Comparison of ENCODE assay signal across 23 cellular contexts in genomic region chr3:17590465-17590864, GRCh38.
DNase-seq lines count a peak whose midpoint lies in the region; ATAC-seq and TF ChIP-seq lines count a peak whose summit lies in the region.
"Had no signal": no experiment of that assay in that cellular context is flagged by ENCODE, and none has a peak within 500 bp of the region (broad histone marks: within the 10 kb centered on the region; RNA-seq: fewer than 3 reads in every experiment).

No MANE protein-coding gene starts in this region.

- no peak overlapping the region for H3K27ac ChIP-seq in HEK293 (ENCODE audit: extremely low read depth, low read depth, low read length)
- H3K27ac ChIP-seq in endodermal cell (ENCODE audit: low read depth, low read length): no peak overlapping the region
- H3K27ac ChIP-seq: BLaER1 had no signal

- peaks cover 4% of the 10 kb centered on the region for H3K4me1 Mint-ChIP-seq in endodermal cell
- H3K4me1 Mint-ChIP-seq in stimulated activated naive B cell treated with anti-CD40 and anti-IgM and Interleukin-4, amounts not matched to agents 10 μg/mL and 1 μg/mL and 100 μg/mL, for 72 hours: peaks cover 9 to 26% of the 10 kb centered on the region in 2 donors

- TF ChIP-seq CTCF in HEK293 (tag by site-specific recombination; IDR thresholded peaks at IDR 0.05) (no peak), endodermal cell (conservative IDR thresholded peaks at IDR 0.05) (no peak)

- ATAC-seq in stimulated activated naive B cell treated with anti-CD40 and anti-IgM and Interleukin-4, amounts not matched to agents 10 μg/mL and 1 μg/mL and 100 μg/mL, for 72 hours (replicated peaks): no peak
- ATAC-seq in HG03045 (IDR thresholded peaks at IDR 0.05; ENCODE audit: unreplicated experiment): no peak
- ATAC-seq: GM12878 had no signal

- H3K9me3 ChIP-seq in HEK293 (ENCODE audit: control insufficient read depth, insufficient read depth, low read depth, low read length) (no peaks in the 10 kb centered on the region), endodermal cell (ENCODE audit: control insufficient read depth, low read length) (peaks cover 27% of the 10 kb centered on the region)
- H3K9me3 ChIP-seq: BE2C had no signal

- H3K36me3 ChIP-seq in HEK293 (ENCODE audit: control insufficient read depth in 2 of 2, insufficient read depth in 1 of 2, low read length in 2 of 2): no peaks in the 10 kb centered on the region
- H3K36me3 ChIP-seq in endodermal cell (ENCODE audit: control insufficient read depth, insufficient read depth, low read length): no peaks in the 10 kb centered on the region
- H3K36me3 ChIP-seq: BE2C had no signal

- CTCF ChIA-PET in HEK293 (lab: Yijun Ruan, JAX): no interaction called here

- H3K27me3 Mint-ChIP-seq in endodermal cell (ENCODE audit: insufficient read depth): no peaks in the 10 kb centered on the region
- H3K27me3 Mint-ChIP-seq in stimulated activated naive B cell treated with anti-CD40 and anti-IgM and Interleukin-4, amounts not matched to agents 10 μg/mL and 1 μg/mL and 100 μg/mL, for 72 hours: no peaks in the 10 kb centered on the region
- H3K27me3 Mint-ChIP-seq: CD4-positive, alpha-beta memory T cell; CD4-positive, CD25-positive, alpha-beta regulatory T cell; CD8-positive, alpha-beta memory T cell had no signal

- no peak overlapping the region for H3K4me3 ChIP-seq in HEK293 (ENCODE audit: low read depth, low read length)
- H3K4me3 ChIP-seq in endodermal cell (ENCODE audit: low read length): peak overlapping the region; percentile 14
- H3K4me3 ChIP-seq: BLaER1, GM12878 had no signal

- DNase-seq in endodermal cell (no peak), NCI-H1694 (lab: John Stamatoyannopoulos, UW) (no peak)
- DNase-seq in stimulated activated naive B cell treated with anti-CD40 and anti-IgM and Interleukin-4, amounts not matched to agents 10 μg/mL and 1 μg/mL and 100 μg/mL, for 72 hours: no peak
- DNase-seq: 8988T; ACHN; BE2C; C1 segment of cervical spinal cord; CD4-positive, alpha-beta memory T cell; CD4-positive, CD25-positive, alpha-beta regulatory T cell; CD8-positive, alpha-beta memory T cell; COR-L47; DMS 273 treated with DMSO at 0.1 percent for 48 hours; DMS153; DMS53; DMS79; DND-41; EL; GDM1 had no signal

- peaks cover 35% of the 10 kb centered on the region for H3K36me3 Mint-ChIP-seq in endodermal cell (ENCODE audit: low read depth)
- H3K36me3 Mint-ChIP-seq in stimulated activated naive B cell treated with anti-CD40 and anti-IgM and Interleukin-4, amounts not matched to agents 10 μg/mL and 1 μg/mL and 100 μg/mL, for 72 hours: peaks cover 37 to 57% of the 10 kb centered on the region in 2 donors

- no peak overlapping the region for H3K27ac Mint-ChIP-seq in endodermal cell
- peak overlapping the region; percentile 22 for H3K27ac Mint-ChIP-seq in stimulated activated naive B cell treated with anti-CD40 and anti-IgM and Interleukin-4, amounts not matched to agents 10 μg/mL and 1 μg/mL and 100 μg/mL, for 72 hours
- H3K27ac Mint-ChIP-seq: CD14-positive monocyte; CD4-positive, alpha-beta memory T cell; CD4-positive, CD25-positive, alpha-beta regulatory T cell; CD8-positive, alpha-beta memory T cell had no signal

- no peaks in the 10 kb centered on the region for H3K4me1 ChIP-seq in HEK293 (ENCODE audit: control insufficient read depth, insufficient read depth, low read length)
- no peaks in the 10 kb centered on the region for H3K4me1 ChIP-seq in endodermal cell (ENCODE audit: control insufficient read depth, insufficient read depth, low read length)
- H3K4me1 ChIP-seq: BE2C, BLaER1 had no signal

- peaks cover 28% of the 10 kb centered on the region for H3K9me3 Mint-ChIP-seq in endodermal cell
- peaks cover 17 to 25% of the 10 kb centered on the region in 2 donors for H3K9me3 Mint-ChIP-seq in stimulated activated naive B cell treated with anti-CD40 and anti-IgM and Interleukin-4, amounts not matched to agents 10 μg/mL and 1 μg/mL and 100 μg/mL, for 72 hours

- no peak overlapping the region for H3K9ac ChIP-seq in endodermal cell (ENCODE audit: extremely low read depth, low read length, poor library complexity, severe bottlenecking)
- H3K9ac ChIP-seq: BLaER1 had no signal

- no peak overlapping the region for H3K4me3 Mint-ChIP-seq in endodermal cell
- no peak overlapping the region for H3K4me3 Mint-ChIP-seq in stimulated activated naive B cell treated with anti-CD40 and anti-IgM and Interleukin-4, amounts not matched to agents 10 μg/mL and 1 μg/mL and 100 μg/mL, for 72 hours
- H3K4me3 Mint-ChIP-seq: CD14-positive monocyte; CD4-positive, alpha-beta memory T cell; CD4-positive, CD25-positive, alpha-beta regulatory T cell; CD8-positive, alpha-beta memory T cell had no signal

- POLR2A ChIA-PET in HEK293 (lab: Yijun Ruan, JAX): no interaction called here

- WGBS in endodermal cell (ENCODE audit: insufficient coverage in 1 of 2, insufficient read length in 1 of 2), 2 experiments: 85 to 98% methylated on average over 3 to 5 of the region's 5 CpGs

- H3K27me3 ChIP-seq in endodermal cell (ENCODE audit: control insufficient read depth, insufficient read depth, low read length, poor library complexity, severe bottlenecking): no peaks in the 10 kb centered on the region
- H3K27me3 ChIP-seq: BE2C, BLaER1 had no signal

TF ChIP-seq in HEK293, 187 proteins besides CTCF, POLR2A, EP300 and RAD21:
- TF ChIP-seq KLF7 (tag by site-specific recombination; IDR thresholded peaks at IDR 0.05; ENCODE audit: borderline replicate concordance) (no peak), ZNF302 (tag by site-specific recombination; IDR thresholded peaks at IDR 0.05; ENCODE audit: low read depth) (peak; percentile 99)
